17 cellular contexts compared by ENCODE assay signal in genomic region chr16:23319861-23320615, GRCh38. TPM values are rescaled to one million over a fixed set of nuclear protein-coding genes. Genes with fewer than 3 reads are reported as not detected.
A peak's percentile ranks its signal among the peaks of the same experiment; 100 is the strongest.
DNase-seq lines count a peak whose midpoint lies in the region; ATAC-seq and TF ChIP-seq lines count a peak whose summit lies in the region.
"Had no signal": no experiment of that assay in that cellular context is flagged by ENCODE, and none has a peak within 500 bp of the region (broad histone marks: within the 10 kb centered on the region; RNA-seq: fewer than 3 reads in every experiment).

No MANE protein-coding gene starts in this region.

- TF ChIP-seq CTCF in endodermal cell (conservative IDR thresholded peaks at IDR 0.05) (no peak), upper lobe of left lung (IDR thresholded peaks at IDR 0.05) (no peak), psoas muscle (IDR thresholded peaks at IDR 0.05) (no peak)

- WGBS in endodermal cell (ENCODE audit: insufficient coverage in 1 of 2, insufficient read length in 1 of 2), 2 experiments, result 82 to 86% methylated on average over 14 to 15 of the region's 15 CpGs
- 80 to 85% methylated on average over 14 to 15 of the region's 15 CpGs for WGBS in upper lobe of left lung, 2 donors
- 72 to 81% (median 80%) methylated on average over 15 of the region's 15 CpGs for WGBS in psoas muscle, 3 donors

- H3K36me3 ChIP-seq in BLaER1, result no peaks in the 10 kb centered on the region
- no peaks in the 10 kb centered on the region for H3K36me3 ChIP-seq in endodermal cell (ENCODE audit: control insufficient read depth, insufficient read depth, low read length)
- H3K36me3 ChIP-seq in upper lobe of left lung, result no peaks in the 10 kb centered on the region
- H3K36me3 ChIP-seq in psoas muscle (ENCODE audit: insufficient read depth in 1 of 2, low read depth in 1 of 2), result no peaks in the 10 kb centered on the region

- H3K4me3 Mint-ChIP-seq in endodermal cell, result no peak overlapping the region
- H3K4me3 Mint-ChIP-seq: CD4-positive, alpha-beta T cell had no signal

- peaks cover 6% of the 10 kb centered on the region for H3K4me1 Mint-ChIP-seq in endodermal cell

- H3K36me3 Mint-ChIP-seq in endodermal cell (ENCODE audit: low read depth), result no peaks in the 10 kb centered on the region

- H3K27me3 ChIP-seq in BLaER1 (no peaks in the 10 kb centered on the region), endodermal cell (ENCODE audit: control insufficient read depth, insufficient read depth, low read length, poor library complexity, severe bottlenecking) (no peaks in the 10 kb centered on the region), upper lobe of left lung (no peaks in the 10 kb centered on the region), psoas muscle (ENCODE audit: insufficient read depth in 3 of 3, low read length in 2 of 3) (no peaks in the 10 kb centered on the region)

- no peak overlapping the region for H3K9ac ChIP-seq in BLaER1
- H3K9ac ChIP-seq in endodermal cell (ENCODE audit: extremely low read depth, low read length, poor library complexity, severe bottlenecking), result no peak overlapping the region
- H3K9ac ChIP-seq: GM23248 had no signal

- H3K27me3 Mint-ChIP-seq in endodermal cell (ENCODE audit: insufficient read depth), result peaks cover 2% of the 10 kb centered on the region

- no peak for TF ChIP-seq EP300 in upper lobe of left lung (IDR thresholded peaks at IDR 0.05)

- DNase-seq in endodermal cell, result no peak
- peak; percentile 77 for DNase-seq in mesenteric fat pad (ENCODE audit: low spot score)
- DNase-seq in upper lobe of left lung, result no peak
- DNase-seq in T-helper 9 cell, result no peak
- no peak for DNase-seq in psoas muscle
- DNase-seq in T1000 (lab: John Stamatoyannopoulos, UW), result no peak
- DNase-seq: ACHN; C1 segment of cervical spinal cord; Calu3; CD4-positive, alpha-beta T cell; DMS 273 treated with DMSO at 0.1 percent for 48 hours; GM23248 had no signal

- H3K27ac ChIP-seq in BLaER1, result no peak overlapping the region
- no peak overlapping the region for H3K27ac ChIP-seq in endodermal cell (ENCODE audit: low read depth, low read length)
- H3K27ac ChIP-seq in upper lobe of left lung, result peak overlapping the region in 3 of 4 donors; percentile 60 to 81 (median 62)
- no peak overlapping the region for H3K27ac ChIP-seq in psoas muscle
- H3K27ac ChIP-seq: GM23248 had no signal

- H3K9me3 ChIP-seq in BLaER1 (no peaks in the 10 kb centered on the region), endodermal cell (ENCODE audit: control insufficient read depth, low read length) (no peaks in the 10 kb centered on the region), upper lobe of left lung (no peaks in the 10 kb centered on the region), psoas muscle (no peaks in the 10 kb centered on the region)

- H3K4me1 ChIP-seq in BLaER1 (0 out of 2 replicates have a peak, but pooled peaks cover 7% of the 10 kb centered on the region), endodermal cell (ENCODE audit: control insufficient read depth, insufficient read depth, low read length) (no peaks in the 10 kb centered on the region), upper lobe of left lung (peaks cover 10 to 47% (median 24%) of the 10 kb centered on the region in 4 donors), psoas muscle (no peaks in the 10 kb centered on the region)

- no peak for TF ChIP-seq POLR2A in upper lobe of left lung (IDR thresholded peaks at IDR 0.05)

- no peaks in the 10 kb centered on the region for H4K20me1 ChIP-seq in BLaER1

- no peak for ATAC-seq in upper lobe of left lung (ENCODE audit: low FRiP score in 2 of 2)
- ATAC-seq in psoas muscle, result no peak
- ATAC-seq: HCT116, HepG2 had no signal

- H3K4me2 ChIP-seq in BLaER1, result peak overlapping the region; percentile 18; the same call in 1 of the 2 replicates

- H3K9me3 Mint-ChIP-seq in endodermal cell, result no peaks in the 10 kb centered on the region
- H3K9me3 Mint-ChIP-seq: CD4-positive, alpha-beta T cell had no signal

- H3K27ac Mint-ChIP-seq in endodermal cell, result peak overlapping the region; percentile 10
- H3K27ac Mint-ChIP-seq: CD4-positive, alpha-beta T cell had no signal

- H3K4me3 ChIP-seq in BLaER1 (no peak overlapping the region), endodermal cell (ENCODE audit: low read length) (no peak overlapping the region), upper lobe of left lung (no peak overlapping the region), psoas muscle (no peak overlapping the region)
- H3K4me3 ChIP-seq: GM23248 had no signal

- intact Hi-C loops in psoas muscle (cut with DNase I), result no loop called here

RNA-seq across cellular contexts. Expression of gene SCNN1B, which starts 17.9 kb away (rescaled TPM):
- total RNA-seq in endodermal cell (not detected), mesenteric fat pad (4.4 TPM), upper lobe of left lung (10 to 100 TPM; 40.3 to 82.0 (median 56.7) TPM), psoas muscle (under 1 TPM; 0.16 to 0.67 (median 0.41) TPM)
- polyA plus RNA-seq in endodermal cell (2013, experiment 1 of 2), result not detected
- polyA plus RNA-seq in endodermal cell (2013, experiment 2 of 2), result 0.58 TPM
- under 1 TPM; 0.10 to 0.76 (median 0.51) TPM for polyA plus RNA-seq in psoas muscle
- total RNA-seq: A172; Calu3; CD4-positive, alpha-beta T cell; Daoy; GM23248; HepG2 had no signal
- polyA plus RNA-seq: GM23248, HepG2 had no signal

Comparison
In these comparisons a context has a peak if more than half of its experiments do, and no peak if none do; other contexts are left out.
1. H3K27ac ChIP-seq: peak in upper lobe of left lung (3 of 4); none in BLaER1 (single experiment), endodermal cell (single experiment) and psoas muscle (single experiment).